In genomic region chr19:18388328-18389094, GRCh38 we compare ENCODE assay signal across 1 cellular context.
TF ChIP-seq lines count a peak whose summit lies in the region.

No MANE protein-coding gene starts in this region.

TF ChIP-seq in HepG2, 621 proteins besides CTCF, POLR2A, EP300 and RAD21 (continued from another document and continues in another):
- no peak; the same call in 1 of the 2 replicates for TF ChIP-seq HBP1 (CRISPR knock-in tag; IDR thresholded peaks at IDR 0.05; ENCODE audit: low read depth)
- peak; percentile 46 for TF ChIP-seq PRPF4 (IDR thresholded peaks at IDR 0.05; ENCODE audit: low read depth, low read length, poor library complexity, severe bottlenecking)
- TF ChIP-seq ZNF510 (CRISPR knock-in tag; IDR thresholded peaks at IDR 0.05; ENCODE audit: low read depth): peak; percentile 83; the same call in 1 of the 2 replicates
- TF ChIP-seq ZNF235 (CRISPR knock-in tag; IDR thresholded peaks at IDR 0.05; ENCODE audit: borderline replicate concordance): peak; percentile 92; the same call in 1 of the 2 replicates
- TF ChIP-seq HCFC1 (IDR thresholded peaks at IDR 0.05; ENCODE audit: low read depth, low read length): no peak
- TF ChIP-seq ZNF232 (CRISPR knock-in tag; IDR thresholded peaks at IDR 0.05; ENCODE audit: borderline replicate concordance): peak; percentile 61
- peak; percentile 49; the same call in 1 of the 2 replicates for TF ChIP-seq PRMT3 (CRISPR knock-in tag; IDR thresholded peaks at IDR 0.05; ENCODE audit: borderline replicate concordance, low read depth)
- TF ChIP-seq AGO2 (optimal IDR thresholded peaks at IDR 0.05; ENCODE audit: low read depth, low read length): peak; percentile 99
- peak; percentile 78 for TF ChIP-seq HNRNPLL (IDR thresholded peaks at IDR 0.05; ENCODE audit: low read depth, low read length, poor library complexity, severe bottlenecking)
- no peak for TF ChIP-seq ZNF615 (CRISPR knock-in tag; IDR thresholded peaks at IDR 0.05; ENCODE audit: borderline replicate concordance)
- TF ChIP-seq ZNF317 (CRISPR knock-in tag; IDR thresholded peaks at IDR 0.05): peak; percentile 68; the same call in 1 of the 2 replicates
- TF ChIP-seq ZNF280B (CRISPR knock-in tag; IDR thresholded peaks at IDR 0.05; ENCODE audit: borderline replicate concordance): no peak; the same call in 1 of the 2 replicates
- TF ChIP-seq GMEB2 (CRISPR knock-in tag; IDR thresholded peaks at IDR 0.05; ENCODE audit: low read depth): no peak
- TF ChIP-seq ZSCAN5A (CRISPR knock-in tag; IDR thresholded peaks at IDR 0.05; ENCODE audit: borderline replicate concordance): no peak; the same call in 1 of the 2 replicates
- peak; percentile 86 for TF ChIP-seq IKZF4 (CRISPR knock-in tag; IDR thresholded peaks at IDR 0.05; ENCODE audit: borderline replicate concordance, low read depth, not compliant biosample characterization)
- TF ChIP-seq GABPA (IDR thresholded peaks at IDR 0.05; ENCODE audit: low read depth, low read length): no peak
- no peak for TF ChIP-seq GABPA (CRISPR knock-in tag; IDR thresholded peaks at IDR 0.05; ENCODE audit: low read depth)
- TF ChIP-seq ZNF788 (CRISPR knock-in tag; IDR thresholded peaks at IDR 0.05; ENCODE audit: borderline replicate concordance): peak; percentile 62; the same call in 1 of the 2 replicates
- peak; percentile 95 for TF ChIP-seq ZGPAT (CRISPR knock-in tag; IDR thresholded peaks at IDR 0.05)
- no peak for TF ChIP-seq ZBTB42 (CRISPR knock-in tag; IDR thresholded peaks at IDR 0.05)
- TF ChIP-seq MAFK (conservative IDR thresholded peaks at IDR 0.05 in 1 of 2, IDR thresholded peaks at IDR 0.05 in 1 of 2; ENCODE audit: low read length in 2 of 2): no peak
- 0 out of 2 replicates have a peak, but pooled peaks have one; percentile 61 for TF ChIP-seq ZNF564 (CRISPR knock-in tag; IDR thresholded peaks at IDR 0.05)
- no peak for TF ChIP-seq FLYWCH1 (CRISPR knock-in tag; IDR thresholded peaks at IDR 0.05)
- TF ChIP-seq FOSL1 (CRISPR knock-in tag; IDR thresholded peaks at IDR 0.05; ENCODE audit: borderline replicate concordance): peak; percentile 21; the same call in 1 of the 2 replicates
- no peak for TF ChIP-seq ZNF646 (CRISPR knock-in tag; IDR thresholded peaks at IDR 0.05)
- no peak for TF ChIP-seq CERS6 (CRISPR knock-in tag; IDR thresholded peaks at IDR 0.05)
- no peak; the same call in 1 of the 2 replicates for TF ChIP-seq ZNF605 (CRISPR knock-in tag; IDR thresholded peaks at IDR 0.05)
- peak; percentile 7 for TF ChIP-seq TEAD3 (CRISPR knock-in tag; optimal IDR thresholded peaks at IDR 0.05; ENCODE audit: borderline replicate concordance)
- TF ChIP-seq SETDB1 (CRISPR knock-in tag; IDR thresholded peaks at IDR 0.05; ENCODE audit: borderline replicate concordance): no peak
- TF ChIP-seq BRD4 (CRISPR knock-in tag; IDR thresholded peaks at IDR 0.05): peak; percentile 55; the same call in 1 of the 2 replicates
- TF ChIP-seq HOXD1 (CRISPR knock-in tag; IDR thresholded peaks at IDR 0.05): peak; percentile 76; the same call in 1 of the 2 replicates
- peak; percentile 68; the same call in 1 of the 2 replicates for TF ChIP-seq MEIS1 (CRISPR knock-in tag; IDR thresholded peaks at IDR 0.05; ENCODE audit: borderline replicate concordance)
- TF ChIP-seq PRDM15 (CRISPR knock-in tag; IDR thresholded peaks at IDR 0.05): peak; percentile 58
